ENCODE assay signal across 9 cellular contexts in the genomic region with DNA sequence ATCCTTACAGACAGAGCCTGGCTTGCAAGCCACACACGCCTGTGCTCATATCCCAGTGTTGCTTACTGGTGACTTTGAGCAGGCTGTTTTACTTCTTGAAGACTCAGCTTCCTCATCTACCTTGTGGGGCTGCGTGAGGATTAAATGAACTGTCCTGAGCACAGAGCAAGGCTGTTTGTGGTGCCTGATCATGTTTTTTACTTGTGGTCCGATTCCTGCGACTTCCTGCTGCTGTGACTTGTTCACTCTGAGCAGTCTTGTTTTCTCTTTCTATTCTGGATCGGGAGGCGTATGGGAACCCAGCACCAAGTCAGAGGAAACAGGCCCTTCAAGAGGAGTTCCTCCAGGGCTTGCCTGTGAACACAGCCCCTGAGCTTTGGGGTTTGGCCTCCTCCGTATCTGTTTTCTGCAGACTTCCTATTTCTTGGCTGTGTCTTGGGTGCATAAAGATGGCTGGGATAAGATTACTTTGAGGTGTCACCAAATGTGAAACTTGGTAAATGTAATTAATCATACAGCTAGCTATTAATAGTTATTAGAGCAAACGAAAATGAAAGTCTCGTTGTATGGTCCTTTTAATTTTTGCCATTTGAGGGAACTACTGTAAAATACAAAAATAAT.
DNase-seq lines count a peak whose midpoint lies in the region; ATAC-seq and TF ChIP-seq lines count a peak whose summit lies in the region.
"Had no signal": no experiment of that assay in that cellular context is flagged by ENCODE, and none has a peak within 500 bp of the region (broad histone marks: within the 10 kb centered on the region; RNA-seq: fewer than 3 reads in every experiment).

No MANE protein-coding gene starts in this region.

- H3K4me3 ChIP-seq in duodenal mucosa (ENCODE audit: low read depth in 1 of 2, low read length in 2 of 2): peak overlapping the region; percentile 37 to 56
- no peak overlapping the region for H3K4me3 ChIP-seq in PC-9
- no peak overlapping the region for H3K4me3 ChIP-seq in Caco-2 (ENCODE audit: low read depth, low read length)

- peaks cover 9% of the 10 kb centered on the region for H3K9me3 Mint-ChIP-seq in Caco-2 (ENCODE audit: unreplicated experiment)

- H3K4me3 Mint-ChIP-seq in Caco-2 (ENCODE audit: unreplicated experiment): no peak overlapping the region

- H3K9me2 ChIP-seq in PC-9 (ENCODE audit: insufficient read depth): no peaks in the 10 kb centered on the region

- TF ChIP-seq CTCF in PC-9 (conservative IDR thresholded peaks at IDR 0.05) (no peak), Caco-2 (IDR thresholded peaks at IDR 0.05; ENCODE audit: insufficient read depth in 1 of 2, low read depth in 1 of 2, low read length in 1 of 2, severe bottlenecking in 1 of 2, unreplicated experiment in 1 of 2) (no peak)

- DNase-seq in GF-D8 (lab: John Stamatoyannopoulos, UW): peak; percentile 55
- DNase-seq in putamen (ENCODE audit: low spot score): peak; percentile 15
- no peak for DNase-seq in PC-9
- DNase-seq in NCI-H128 (lab: John Stamatoyannopoulos, UW; ENCODE audit: unreplicated experiment): no peak
- DNase-seq in Caco-2: no peak

- H2AFZ ChIP-seq in PC-9: no peak overlapping the region

- H3K36me3 ChIP-seq in duodenal mucosa (ENCODE audit: control insufficient read depth in 1 of 2, insufficient read depth in 2 of 2, low read length in 2 of 2) (peaks cover 0 to 24% of the 10 kb centered on the region in 2 donors), PC-9 (ENCODE audit: low read depth) (no peaks in the 10 kb centered on the region), Caco-2 (ENCODE audit: control insufficient read depth, insufficient read depth, low read length) (no peaks in the 10 kb centered on the region; the same call in 1 of the 2 replicates)

- H3K9me3 ChIP-seq in duodenal mucosa (ENCODE audit: control insufficient read depth in 1 of 2, low read length in 2 of 2): peaks cover 0 to 4% of the 10 kb centered on the region in 2 donors
- no peaks in the 10 kb centered on the region for H3K9me3 ChIP-seq in PC-9 (ENCODE audit: insufficient read depth, low read depth)
- no peaks in the 10 kb centered on the region for H3K9me3 ChIP-seq in Caco-2

- H3K9ac ChIP-seq in duodenal mucosa (ENCODE audit: low read depth in 1 of 2, low read length in 2 of 2): peak overlapping the region; percentile 46 to 67

- BruUV-seq in PC-9 (replicated peaks; lab: Mats Ljungman, UMichigan) (no TSS peak), Caco-2 (replicated peaks; lab: Mats Ljungman, UMichigan) (no TSS peak)

- H3K27ac ChIP-seq in duodenal mucosa (ENCODE audit: low read depth, low read length) (peak overlapping the region; percentile 33), PC-9 (no peak overlapping the region)
- H3K27ac ChIP-seq: epithelial cell of prostate had no signal

- H3K36me3 Mint-ChIP-seq in Caco-2 (ENCODE audit: insufficient read depth, unreplicated experiment): peaks cover 12% of the 10 kb centered on the region

- peak; percentile 75 for ATAC-seq in GM19452 (IDR thresholded peaks at IDR 0.05; ENCODE audit: unreplicated experiment)
- ATAC-seq in HG03460 (IDR thresholded peaks at IDR 0.05; ENCODE audit: unreplicated experiment): peak; percentile 59

- H3K27me3 ChIP-seq in duodenal mucosa (ENCODE audit: control insufficient read depth in 1 of 2, insufficient read depth in 2 of 2, low read length in 2 of 2) (no peaks in the 10 kb centered on the region), PC-9 (ENCODE audit: insufficient read depth, low read depth) (peaks cover 65% of the 10 kb centered on the region), Caco-2 (replicated peaks; ENCODE audit: control insufficient read depth, insufficient read depth, low read length) (no peaks in the 10 kb centered on the region)

- no peaks in the 10 kb centered on the region for H3K4me1 Mint-ChIP-seq in Caco-2 (ENCODE audit: low read depth, unreplicated experiment)

- peaks cover 21 to 24% of the 10 kb centered on the region in 2 donors for H3K4me1 ChIP-seq in duodenal mucosa (ENCODE audit: control insufficient read depth in 1 of 2, insufficient read depth in 2 of 2, low read length in 2 of 2)
- H3K4me1 ChIP-seq in PC-9 (replicated peaks; ENCODE audit: insufficient read depth): no peaks in the 10 kb centered on the region
- H3K4me1 ChIP-seq in Caco-2: no peaks in the 10 kb centered on the region

- H3K4me2 ChIP-seq in PC-9: no peak overlapping the region

- CTCF ChIA-PET in PC-9 (lab: Charles Lee) (no interaction called here), Caco-2 (lab: Charles Lee) (no interaction called here)

- intact Hi-C loops in PC-9 (cut with micrococcal nuclease; ENCODE audit: unreplicated experiment): no loop called here
- intact Hi-C loops in Caco-2 (cut with micrococcal nuclease; ENCODE audit: unreplicated experiment): no loop called here

- H3F3A ChIP-seq in PC-9 (ENCODE audit: insufficient read depth, low read depth): no peaks in the 10 kb centered on the region

- POLR2A ChIA-PET in PC-9 (lab: Charles Lee; ENCODE audit: unreplicated experiment): no interaction called here
- POLR2A ChIA-PET in Caco-2 (lab: Charles Lee): no interaction called here

- H3K79me2 ChIP-seq in PC-9 (ENCODE audit: low read depth): no peaks in the 10 kb centered on the region

- no peaks in the 10 kb centered on the region for H4K20me1 ChIP-seq in PC-9 (ENCODE audit: insufficient read depth)

- no peak overlapping the region for H3K27ac Mint-ChIP-seq in Caco-2 (ENCODE audit: unreplicated experiment)

- H3K27me3 Mint-ChIP-seq in Caco-2 (ENCODE audit: insufficient read depth, unreplicated experiment): no peaks in the 10 kb centered on the region

Comparison
In these comparisons a context has a peak if more than half of its experiments do, and no peak if none do; other contexts are left out.
1. DNase-seq: peak in GF-D8 (single experiment) and putamen (single experiment); none in PC-9 (0 of 2), NCI-H128 (single experiment) and Caco-2 (0 of 2).
2. H3K4me3 ChIP-seq: peak in duodenal mucosa (2 of 2); none in PC-9 (single experiment) and Caco-2 (single experiment).